8 cellular contexts compared by ENCODE assay signal in genomic region chr3:15428539-15428938, GRCh38. TPM values are rescaled to one million over a fixed set of nuclear protein-coding genes. Genes with fewer than 3 reads are reported as not detected.
A peak's percentile ranks its signal among the peaks of the same experiment; 100 is the strongest.
DNase-seq lines count a peak whose midpoint lies in the region; ATAC-seq lines count a peak whose summit lies in the region.

No MANE protein-coding gene starts in this region.

- DNase-seq in Jurkat, Clone E6-1 (ENCODE audit: low read depth, low spot score) = no peak
- peak; percentile 50 for DNase-seq in activated naive CD4-positive, alpha-beta T cell treated with anti-CD3 and anti-CD28 coated beads for 36 hours
- peak; percentile 43 for DNase-seq in stimulated activated CD4-positive, alpha-beta T cell treated with anti-CD3 and anti-CD28 coated beads, Interleukin-1b, Interleukin-23, amount 100 ng/mL, for 48 hours
- no peak for DNase-seq in H4 (ENCODE audit: low spot score)
- DNase-seq in amygdala (lab: John Stamatoyannopoulos, UW) = no peak

- H3K4me3 Mint-ChIP-seq in activated naive CD4-positive, alpha-beta T cell treated with anti-CD3 and anti-CD28 coated beads for 36 hours = peak overlapping the region; percentile 90

- peak overlapping the region; percentile 72 to 97 (median 90) for H3K4me3 ChIP-seq in BLaER1 treated with 17β-estradiol and CSF1 and Interleukin-3, amounts not matched to agents 10 nM and 100 nM
- H3K4me3 ChIP-seq in Jurkat, Clone E6-1 (ENCODE audit: low read length) = peak overlapping the region; percentile 78
- peak overlapping the region; percentile 98 for H3K4me3 ChIP-seq in iPS-11a (ENCODE audit: low read depth, low read length)

- CTCF ChIA-PET in activated naive CD4-positive, alpha-beta T cell treated with anti-CD3 and anti-CD28 coated beads for 36 hours (lab: Charles Lee) = interaction anchor here (1.0 to 1.2 kb wide), 2 partner anchors 128 to 161 kb away, joined by 4 read pairs; no protein-coding TSS in a partner anchor

- H3K4me2 ChIP-seq in BLaER1 treated with 17β-estradiol and CSF1 and Interleukin-3, amounts not matched to agents 10 nM and 100 nM = peak overlapping the region; percentile 79 to 97 (median 91)

- no peaks in the 10 kb centered on the region for H3K9me3 Mint-ChIP-seq in activated naive CD4-positive, alpha-beta T cell treated with anti-CD3 and anti-CD28 coated beads for 36 hours

- intact Hi-C loops in activated naive CD4-positive, alpha-beta T cell treated with anti-CD3 and anti-CD28 coated beads for 36 hours (cut with micrococcal nuclease) = loop anchor here (5.0 kb wide), 3 partner anchors 384 to 776 kb away; partner anchors contain the start of genes CCDC174 and NR2C2

- peaks cover 21 to 55% (median 44%) of the 10 kb centered on the region in 11 experiments; a peak in 20 of 22 replicates for H4K20me1 ChIP-seq in BLaER1 treated with 17β-estradiol and CSF1 and Interleukin-3, amounts not matched to agents 10 nM and 100 nM

- ATAC-seq in HG02852 (IDR thresholded peaks at IDR 0.05; ENCODE audit: unreplicated experiment) = no peak

- peaks cover 21% of the 10 kb centered on the region for H3K36me3 Mint-ChIP-seq in activated naive CD4-positive, alpha-beta T cell treated with anti-CD3 and anti-CD28 coated beads for 36 hours (ENCODE audit: low read depth)

- H3K27ac Mint-ChIP-seq in activated naive CD4-positive, alpha-beta T cell treated with anti-CD3 and anti-CD28 coated beads for 36 hours = peak overlapping the region; percentile 91

- H3K4me1 ChIP-seq in BLaER1 treated with 17β-estradiol and CSF1 and Interleukin-3, amounts not matched to agents 10 nM and 100 nM = peaks cover 24 to 56% (median 45%) of the 10 kb centered on the region in 10 experiments

- H3K4me1 Mint-ChIP-seq in activated naive CD4-positive, alpha-beta T cell treated with anti-CD3 and anti-CD28 coated beads for 36 hours (ENCODE audit: low read depth) = peaks cover 41% of the 10 kb centered on the region

- H3K27ac ChIP-seq in BLaER1 treated with 17β-estradiol and CSF1 and Interleukin-3, amounts not matched to agents 10 nM and 100 nM = peak overlapping the region in 10 of 11 experiments; percentile 78 to 96 (median 92); a peak in 16 of 22 replicates

- no peaks in the 10 kb centered on the region for H3K27me3 Mint-ChIP-seq in activated naive CD4-positive, alpha-beta T cell treated with anti-CD3 and anti-CD28 coated beads for 36 hours (ENCODE audit: low read depth)

- no peaks in the 10 kb centered on the region for H3K9me3 ChIP-seq in BLaER1 treated with 17β-estradiol and CSF1 and Interleukin-3, amounts not matched to agents 10 nM and 100 nM (replicated peaks in 1 of 11)

- H3K27me3 ChIP-seq in BLaER1 treated with 17β-estradiol and CSF1 and Interleukin-3, amounts not matched to agents 10 nM and 100 nM = no peaks in the 10 kb centered on the region

- peaks cover 48 to 68% (median 57%) of the 10 kb centered on the region in 11 experiments for H3K36me3 ChIP-seq in BLaER1 treated with 17β-estradiol and CSF1 and Interleukin-3, amounts not matched to agents 10 nM and 100 nM

- peak overlapping the region; percentile 80 to 98 (median 90) for H3K9ac ChIP-seq in BLaER1 treated with 17β-estradiol and CSF1 and Interleukin-3, amounts not matched to agents 10 nM and 100 nM

RNA-seq across cellular contexts. Expression of gene EAF1, which starts 1.1 kb away (rescaled TPM):
- polyA plus RNA-seq in Jurkat, Clone E6-1 (2012; ENCODE audit: insufficient read depth, insufficient read length) = 20.9 TPM
- total RNA-seq in activated naive CD4-positive, alpha-beta T cell treated with anti-CD3 and anti-CD28 coated beads for 36 hours = 10 to 100 TPM; 19.5 to 20.6 TPM
- 13.1 and 15.8 TPM in 2 replicates for total RNA-seq in H4 (2014; rRNA removed; shearing (Covaris generic))

RNA-seq across cellular contexts. Expression of gene METTL6, which starts 1.2 kb away (rescaled TPM):
- polyA plus RNA-seq in Jurkat, Clone E6-1 (2012; ENCODE audit: insufficient read depth, insufficient read length) = 25.9 TPM
- total RNA-seq in activated naive CD4-positive, alpha-beta T cell treated with anti-CD3 and anti-CD28 coated beads for 36 hours = 10 to 100 TPM; 12.5 to 14.0 TPM
- 26.8 and 34.0 TPM in 2 replicates for total RNA-seq in H4 (2014; rRNA removed; shearing (Covaris generic))

Comparison
In these comparisons a context has a peak if more than half of its experiments do, and no peak if none do; other contexts are left out.
1. DNase-seq: peak in activated naive CD4-positive, alpha-beta T cell treated with anti-CD3 and anti-CD28 coated beads for 36 hours (single experiment) and stimulated activated CD4-positive, alpha-beta T cell treated with anti-CD3 and anti-CD28 coated beads, Interleukin-1b, Interleukin-23, amount 100 ng/mL, for 48 hours (single experiment); none in Jurkat, Clone E6-1 (single experiment), H4 (single experiment) and amygdala (0 of 56).
2. Peak in every context shown above with its lines, with median percentiles within 50 percentile points of each other: H3K4me3 ChIP-seq.